Comparison of ENCODE assay signal across 8 cellular contexts in genomic region chr10:133608855-133609254, GRCh38. TPM values are rescaled to one million over a fixed set of nuclear protein-coding genes. Genes with fewer than 3 reads are reported as not detected.
DNase-seq lines count a peak whose midpoint lies in the region; TF ChIP-seq lines count a peak whose summit lies in the region.

No MANE protein-coding gene starts in this region.

- in situ Hi-C loops in ACHN (cut with HindIII; ENCODE audit: low pct_ligation_motif_present, low pct_unique_long_range_greater_than_20kb, low sequenced_read_pairs) = no loop called here

- peaks cover 3% of the 10 kb centered on the region for H3K27me3 Mint-ChIP-seq in glutamatergic neuron (ENCODE audit: unreplicated experiment)
- peaks cover 19% of the 10 kb centered on the region for H3K27me3 Mint-ChIP-seq in activated naive CD4-positive, alpha-beta T cell treated with anti-CD3 and anti-CD28 coated beads, Interleukin-2, amount 10 ng/mL, durations not matched to agents 7 days and 5 days

- no peak overlapping the region for H3K27ac Mint-ChIP-seq in glutamatergic neuron (ENCODE audit: unreplicated experiment)
- no peak overlapping the region for H3K27ac Mint-ChIP-seq in activated naive CD4-positive, alpha-beta T cell treated with anti-CD3 and anti-CD28 coated beads, Interleukin-2, amount 10 ng/mL, durations not matched to agents 7 days and 5 days

- no peaks in the 10 kb centered on the region for H3K4me1 ChIP-seq in Peyer's patch

- no peak overlapping the region for H3K4me3 Mint-ChIP-seq in glutamatergic neuron (ENCODE audit: unreplicated experiment)
- H3K4me3 Mint-ChIP-seq in activated naive CD4-positive, alpha-beta T cell treated with anti-CD3 and anti-CD28 coated beads, Interleukin-2, amount 10 ng/mL, durations not matched to agents 7 days and 5 days = no peak overlapping the region

- H3K27ac ChIP-seq in Peyer's patch = no peak overlapping the region

- peaks cover 2% of the 10 kb centered on the region for H3K9me3 Mint-ChIP-seq in glutamatergic neuron (ENCODE audit: unreplicated experiment)
- no peaks in the 10 kb centered on the region for H3K9me3 Mint-ChIP-seq in activated naive CD4-positive, alpha-beta T cell treated with anti-CD3 and anti-CD28 coated beads, Interleukin-2, amount 10 ng/mL, durations not matched to agents 7 days and 5 days

- peak; percentile 56 for DNase-seq in ACHN
- DNase-seq in GM10266 (ENCODE audit: extremely low spot score) = peak; percentile 29
- no peak for DNase-seq in Peyer's patch
- no peak for DNase-seq in glutamatergic neuron
- no peak for DNase-seq in cerebellar nuclear complex (lab: John Stamatoyannopoulos, UW)
- DNase-seq in NCI-H524 treated with DMSO at 0.1 percent for 48 hours (lab: John Stamatoyannopoulos, UW) = no peak
- DNase-seq in middle frontal gyrus (ENCODE audit: extremely low spot score, low spot score) = no peak
- DNase-seq in activated naive CD4-positive, alpha-beta T cell treated with anti-CD3 and anti-CD28 coated beads, Interleukin-2, amount 10 ng/mL, durations not matched to agents 7 days and 5 days = no peak

- no peaks in the 10 kb centered on the region for H3K36me3 ChIP-seq in Peyer's patch

- TF ChIP-seq POLR2A in Peyer's patch (IDR thresholded peaks at IDR 0.05) = no peak

- no peaks in the 10 kb centered on the region for H3K27me3 ChIP-seq in Peyer's patch

- peaks cover 2% of the 10 kb centered on the region for H3K36me3 Mint-ChIP-seq in glutamatergic neuron (ENCODE audit: unreplicated experiment)
- H3K36me3 Mint-ChIP-seq in activated naive CD4-positive, alpha-beta T cell treated with anti-CD3 and anti-CD28 coated beads, Interleukin-2, amount 10 ng/mL, durations not matched to agents 7 days and 5 days = no peaks in the 10 kb centered on the region

- CTCF ChIA-PET in activated naive CD4-positive, alpha-beta T cell treated with anti-CD3 and anti-CD28 coated beads, Interleukin-2, amount 10 ng/mL, durations not matched to agents 7 days and 5 days (lab: Charles Lee) = interaction anchor here (0.7 to 1.3 kb wide), 4 partner anchors 10 to 280 kb away, joined by 3 to 9 read pairs (median 3); no protein-coding TSS in a partner anchor

- TF ChIP-seq CTCF in GM10266 (IDR thresholded peaks at IDR 0.05; ENCODE audit: control insufficient read depth, insufficient read depth, low read depth, missing control alignments) (peak; percentile 47), Peyer's patch (IDR thresholded peaks at IDR 0.05) (peak in 4 of 6 experiments; percentile 28 to 49 (median 42)), glutamatergic neuron (IDR thresholded peaks at IDR 0.05; ENCODE audit: partially characterized antibody, unreplicated experiment) (peak; percentile 46)

- H3K4me1 Mint-ChIP-seq in glutamatergic neuron (ENCODE audit: low read depth, unreplicated experiment) = no peaks in the 10 kb centered on the region
- no peaks in the 10 kb centered on the region for H3K4me1 Mint-ChIP-seq in activated naive CD4-positive, alpha-beta T cell treated with anti-CD3 and anti-CD28 coated beads, Interleukin-2, amount 10 ng/mL, durations not matched to agents 7 days and 5 days

- no peak overlapping the region for H3K4me3 ChIP-seq in Peyer's patch

- H3K9me3 ChIP-seq in Peyer's patch = no peaks in the 10 kb centered on the region

RNA-seq across cellular contexts. Expression of gene FRG2B, which starts 17.7 kb away (rescaled TPM):
- total RNA-seq in Peyer's patch = not detected
- not detected for total RNA-seq in glutamatergic neuron (ENCODE audit: unreplicated experiment)

RNA-seq across cellular contexts. Expression of gene SYCE1, which starts 43.5 kb away (rescaled TPM):
- total RNA-seq in Peyer's patch (1 to 10 TPM in 1 of 4 donors, not detected in 3; 7.5 TPM), glutamatergic neuron (ENCODE audit: unreplicated experiment) (0.78 TPM)

Comparison
In these comparisons a context has a peak if more than half of its experiments do, and no peak if none do; other contexts are left out.
1. DNase-seq: peak in ACHN (single experiment) and GM10266 (single experiment); none in Peyer's patch (0 of 3), glutamatergic neuron (single experiment), cerebellar nuclear complex (0 of 2), NCI-H524 treated with DMSO at 0.1 percent for 48 hours (single experiment), middle frontal gyrus (single experiment) and activated naive CD4-positive, alpha-beta T cell treated with anti-CD3 and anti-CD28 coated beads, Interleukin-2, amount 10 ng/mL, durations not matched to agents 7 days and 5 days (single experiment).
2. Peak in every context shown above with its lines, with median percentiles within 50 percentile points of each other: CTCF ChIP-seq.